In genomic region chr20:58308680-58309527, GRCh38 we compare ENCODE assay signal across 8 cellular contexts. TPM values are rescaled to one million over a fixed set of nuclear protein-coding genes. Genes with fewer than 3 reads are reported as not detected.
DNase-seq lines count a peak whose midpoint lies in the region; ATAC-seq and TF ChIP-seq lines count a peak whose summit lies in the region.

No MANE protein-coding gene starts in this region.

- H3K4me1 Mint-ChIP-seq in activated T-helper 17 cell treated with anti-CD3 and anti-CD28 coated beads, Interleukin-2, amount 50 U/mL, for 72 hours, result peaks cover 49% of the 10 kb centered on the region
- peaks cover 18% of the 10 kb centered on the region for H3K4me1 Mint-ChIP-seq in neural crest cell

- H3K4me3 Mint-ChIP-seq in activated T-helper 17 cell treated with anti-CD3 and anti-CD28 coated beads, Interleukin-2, amount 50 U/mL, for 72 hours, result peak overlapping the region; percentile 76
- peak overlapping the region; percentile 86 for H3K4me3 Mint-ChIP-seq in neural crest cell

- peaks cover 3% of the 10 kb centered on the region; the same call in 1 of the 2 replicates for H3K4me1 ChIP-seq in HEK293 (ENCODE audit: control insufficient read depth, insufficient read depth, low read length)

- DNase-seq in DMS53 (lab: John Stamatoyannopoulos, UW), result peak; percentile 61
- no peak for DNase-seq in DMS53 treated with DMSO at 0.1 percent for 48 hours (lab: John Stamatoyannopoulos, UW; ENCODE audit: unreplicated experiment)
- peak; percentile 18 for DNase-seq in NCI-H146 treated with DMSO at 0.1 percent for 48 hours (lab: John Stamatoyannopoulos, UW; ENCODE audit: unreplicated experiment)
- peak; percentile 50 for DNase-seq in fibroblast of the aortic adventitia (ENCODE audit: low read depth)
- DNase-seq in neural crest cell (ENCODE audit: low read depth, low spot score), result peak; percentile 38
- no peak for DNase-seq in NCI-H1694 (lab: John Stamatoyannopoulos, UW)

- H3K9me3 Mint-ChIP-seq in activated T-helper 17 cell treated with anti-CD3 and anti-CD28 coated beads, Interleukin-2, amount 50 U/mL, for 72 hours, result no peaks in the 10 kb centered on the region
- no peaks in the 10 kb centered on the region for H3K9me3 Mint-ChIP-seq in neural crest cell

- H3K27me3 Mint-ChIP-seq in activated T-helper 17 cell treated with anti-CD3 and anti-CD28 coated beads, Interleukin-2, amount 50 U/mL, for 72 hours, result no peaks in the 10 kb centered on the region
- no peaks in the 10 kb centered on the region for H3K27me3 Mint-ChIP-seq in neural crest cell (ENCODE audit: low read depth)

- H3K9me3 ChIP-seq in HEK293 (ENCODE audit: control insufficient read depth, insufficient read depth, low read depth, low read length), result no peaks in the 10 kb centered on the region

- no peak for TF ChIP-seq CTCF in HEK293 (tag by site-specific recombination; IDR thresholded peaks at IDR 0.05)
- TF ChIP-seq CTCF in fibroblast of the aortic adventitia (IDR thresholded peaks at IDR 0.05; ENCODE audit: insufficient read depth, low read length), result no peak
- TF ChIP-seq CTCF in neural crest cell (conservative IDR thresholded peaks at IDR 0.05), result no peak

- CTCF ChIA-PET in HEK293 (lab: Yijun Ruan, JAX), result no interaction called here

- peaks cover 53% of the 10 kb centered on the region for H3K36me3 Mint-ChIP-seq in activated T-helper 17 cell treated with anti-CD3 and anti-CD28 coated beads, Interleukin-2, amount 50 U/mL, for 72 hours (ENCODE audit: low read depth)
- H3K36me3 Mint-ChIP-seq in neural crest cell (ENCODE audit: low read depth), result peaks cover 5% of the 10 kb centered on the region

- peaks cover 0 to 20% of the 10 kb centered on the region in 2 experiments; a peak in 2 of 3 replicates for H3K36me3 ChIP-seq in HEK293 (ENCODE audit: control insufficient read depth in 2 of 2, insufficient read depth in 1 of 2, low read length in 2 of 2)

- peak; percentile 23 for ATAC-seq in activated T-helper 17 cell treated with anti-CD3 and anti-CD28 coated beads, Interleukin-2, amount 50 U/mL, for 72 hours (replicated peaks)

- H3K27ac Mint-ChIP-seq in activated T-helper 17 cell treated with anti-CD3 and anti-CD28 coated beads, Interleukin-2, amount 50 U/mL, for 72 hours, result peak overlapping the region; percentile 97
- peak overlapping the region; percentile 43 for H3K27ac Mint-ChIP-seq in neural crest cell (ENCODE audit: unreplicated experiment)

- POLR2A ChIA-PET in HEK293 (lab: Yijun Ruan, JAX), result no interaction called here

- H3K4me3 ChIP-seq in HEK293 (ENCODE audit: low read depth, low read length) (peak overlapping the region; percentile 87), fibroblast of the aortic adventitia (ENCODE audit: low read depth, low read length) (peak overlapping the region; percentile 91)

- peak overlapping the region; percentile 64; the same call in 1 of the 2 replicates for H3K27ac ChIP-seq in HEK293 (ENCODE audit: extremely low read depth, low read depth, low read length)

TF ChIP-seq in HEK293, 187 proteins besides CTCF, POLR2A, EP300 and RAD21 (continues in another document):
- TF ChIP-seq PRDM4 (tag by site-specific recombination; IDR thresholded peaks at IDR 0.05), result no peak
- no peak for TF ChIP-seq HOXA7 (CRISPR knock-in tag; IDR thresholded peaks at IDR 0.05; ENCODE audit: borderline replicate concordance)
- no peak for TF ChIP-seq ZNF157 (tag by site-specific recombination; IDR thresholded peaks at IDR 0.05)
- TF ChIP-seq KLF17 (tag by site-specific recombination; IDR thresholded peaks at IDR 0.05), result peak; percentile 52; the same call in 1 of the 2 replicates
- no peak for TF ChIP-seq ZBTB1 (tag by site-specific recombination; IDR thresholded peaks at IDR 0.05)
- TF ChIP-seq SP3 (tag by site-specific recombination; IDR thresholded peaks at IDR 0.05), result peak; percentile 87
- no peak for TF ChIP-seq ZNF791 (tag by site-specific recombination; IDR thresholded peaks at IDR 0.05)
- TF ChIP-seq ZNF777 (tag by site-specific recombination; IDR thresholded peaks at IDR 0.05; ENCODE audit: borderline replicate concordance), result no peak
- no peak for TF ChIP-seq ZNF785 (tag by site-specific recombination; IDR thresholded peaks at IDR 0.05)
- TF ChIP-seq ZNF488 (tag by site-specific recombination; IDR thresholded peaks at IDR 0.05), result no peak
- no peak for TF ChIP-seq ZNF354C (tag by site-specific recombination; IDR thresholded peaks at IDR 0.05; ENCODE audit: borderline replicate concordance, low read depth)
- TF ChIP-seq KLF1 (tag by site-specific recombination; IDR thresholded peaks at IDR 0.05), result peak; percentile 76
- TF ChIP-seq ZNF76 (tag by site-specific recombination; IDR thresholded peaks at IDR 0.05; ENCODE audit: borderline replicate concordance, low read depth), result no peak
- TF ChIP-seq ZNF214 (tag by site-specific recombination; IDR thresholded peaks at IDR 0.05; ENCODE audit: borderline replicate concordance), result no peak
- TF ChIP-seq ZSCAN30 (tag by site-specific recombination; IDR thresholded peaks at IDR 0.05), result no peak
- peak; percentile 51 for TF ChIP-seq SP2 (tag by site-specific recombination; IDR thresholded peaks at IDR 0.05)
- no peak for TF ChIP-seq ZSCAN18 (tag by site-specific recombination; IDR thresholded peaks at IDR 0.05)
- TF ChIP-seq ZNF350 (tag by site-specific recombination; IDR thresholded peaks at IDR 0.05), result no peak
- TF ChIP-seq KLF9 (tag by site-specific recombination; IDR thresholded peaks at IDR 0.05; ENCODE audit: low read depth), result peak; percentile 80; the same call in 1 of the 2 replicates
- no peak for TF ChIP-seq INSM2 (tag by site-specific recombination; IDR thresholded peaks at IDR 0.05)

RNA-seq across cellular contexts. Expression of gene RAB22A, which starts 0.6 kb away (rescaled TPM):
- 10 to 100 TPM; 11.6 to 12.8 TPM for total RNA-seq in activated T-helper 17 cell treated with anti-CD3 and anti-CD28 coated beads, Interleukin-2, amount 50 U/mL, for 72 hours
- total RNA-seq in fibroblast of the aortic adventitia (ENCODE audit: low replicate concordance), result 27.1 and 41.5 TPM in 2 replicates
- 15.5 and 16.1 TPM in 2 replicates for total RNA-seq in neural crest cell

Comparison
In these comparisons a context has a peak if more than half of its experiments do, and no peak if none do; other contexts are left out.
1. DNase-seq: peak in DMS53 (single experiment), NCI-H146 treated with DMSO at 0.1 percent for 48 hours (single experiment), fibroblast of the aortic adventitia (single experiment) and neural crest cell (single experiment); none in DMS53 treated with DMSO at 0.1 percent for 48 hours (single experiment) and NCI-H1694 (single experiment).